ENCODE assay signal across 1 cellular context in the genomic region with DNA sequence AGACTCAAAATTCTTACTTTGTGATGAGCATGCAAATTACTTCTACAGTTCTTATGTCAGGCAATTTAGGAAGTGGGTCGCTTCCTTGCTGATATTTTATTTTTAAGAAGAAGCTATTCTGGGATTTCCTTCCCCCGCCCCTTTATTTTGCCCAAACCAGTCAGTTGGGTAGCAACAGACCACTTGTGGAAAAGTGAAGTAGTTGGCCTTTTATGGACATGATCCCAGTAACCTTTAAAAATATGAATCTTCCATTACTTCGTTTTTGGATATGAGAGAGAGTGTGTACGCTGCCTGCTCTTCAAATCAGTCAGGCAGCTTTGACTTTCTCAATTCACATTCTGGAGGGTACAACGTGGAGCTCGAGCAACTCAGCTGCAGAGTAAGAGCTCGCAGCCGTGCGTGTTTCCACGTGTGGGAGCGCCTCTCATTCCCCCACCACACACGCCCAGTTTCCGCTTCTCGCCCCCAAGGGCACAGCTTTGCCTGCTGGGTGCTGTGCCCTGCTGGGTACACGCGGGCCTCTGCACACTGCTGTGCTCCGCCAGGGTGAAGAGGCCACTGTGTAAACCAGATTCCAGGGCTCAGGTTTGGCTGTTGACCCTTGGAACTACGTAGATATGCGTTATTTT.
TF ChIP-seq lines count a peak whose summit lies in the region.

No MANE protein-coding gene starts in this region.

TF ChIP-seq in K562, 482 proteins besides CTCF, POLR2A, EP300 and RAD21 (continued from another document):
- TF ChIP-seq, protein P1, sequence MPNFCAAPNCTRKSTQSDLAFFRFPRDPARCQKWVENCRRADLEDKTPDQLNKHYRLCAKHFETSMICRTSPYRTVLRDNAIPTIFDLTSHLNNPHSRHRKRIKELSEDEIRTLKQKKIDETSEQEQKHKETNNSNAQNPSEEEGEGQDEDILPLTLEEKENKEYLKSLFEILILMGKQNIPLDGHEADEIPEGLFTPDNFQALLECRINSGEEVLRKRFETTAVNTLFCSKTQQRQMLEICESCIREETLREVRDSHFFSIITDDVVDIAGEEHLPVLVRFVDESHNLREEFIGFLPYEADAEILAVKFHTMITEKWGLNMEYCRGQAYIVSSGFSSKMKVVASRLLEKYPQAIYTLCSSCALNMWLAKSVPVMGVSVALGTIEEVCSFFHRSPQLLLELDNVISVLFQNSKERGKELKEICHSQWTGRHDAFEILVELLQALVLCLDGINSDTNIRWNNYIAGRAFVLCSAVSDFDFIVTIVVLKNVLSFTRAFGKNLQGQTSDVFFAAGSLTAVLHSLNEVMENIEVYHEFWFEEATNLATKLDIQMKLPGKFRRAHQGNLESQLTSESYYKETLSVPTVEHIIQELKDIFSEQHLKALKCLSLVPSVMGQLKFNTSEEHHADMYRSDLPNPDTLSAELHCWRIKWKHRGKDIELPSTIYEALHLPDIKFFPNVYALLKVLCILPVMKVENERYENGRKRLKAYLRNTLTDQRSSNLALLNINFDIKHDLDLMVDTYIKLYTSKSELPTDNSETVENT (CRISPR knock-in tag; IDR thresholded peaks at IDR 0.05): no peak
- TF ChIP-seq NCOA4 (IDR thresholded peaks at IDR 0.05; ENCODE audit: partially characterized antibody): no peak
- no peak for TF ChIP-seq ZBTB17 (CRISPR knock-in tag; IDR thresholded peaks at IDR 0.05)
- TF ChIP-seq SLC30A9 (CRISPR knock-in tag; IDR thresholded peaks at IDR 0.05): no peak
- TF ChIP-seq NFE2L1 (tag; IDR thresholded peaks at IDR 0.05; ENCODE audit: borderline replicate concordance, low read depth): no peak
TF ChIP-seq in K562: peak in this region for 2.
